In genomic region chr19:12610540-12611360, GRCh38 we compare ENCODE assay signal across 1 cellular context.
TF ChIP-seq lines count a peak whose summit lies in the region.

TSS of gene ZNF490 (minus strand) at chr19:12610813. CDS start at chr19:12610680, 133 bp downstream.
TSS of gene ZNF791 (plus strand) at chr19:12610920. CDS start at chr19:12611080, 160 bp downstream.

TF ChIP-seq in HepG2, 621 proteins besides CTCF, POLR2A, EP300 and RAD21 (continued from another document and continues in another):
- 0 out of 2 replicates have a peak, but pooled peaks have one; percentile 37 for TF ChIP-seq MIER2 (CRISPR knock-in tag; IDR thresholded peaks at IDR 0.05)
- peak; percentile 45; the same call in 1 of the 2 replicates for TF ChIP-seq AHR (CRISPR knock-in tag; IDR thresholded peaks at IDR 0.05)
- peak; percentile 62 for TF ChIP-seq YY1 (IDR thresholded peaks at IDR 0.05; ENCODE audit: insufficient read depth, insufficient replicate concordance, low read depth, low read length)
- TF ChIP-seq ZIK1 (CRISPR knock-in tag; IDR thresholded peaks at IDR 0.05; ENCODE audit: borderline replicate concordance, low read depth): 0 out of 2 replicates have a peak, but pooled peaks have one; percentile 88
- TF ChIP-seq NFYB (CRISPR knock-in tag; IDR thresholded peaks at IDR 0.05): peak; percentile 88
- peak; percentile 67; the same call in 1 of the 2 replicates for TF ChIP-seq ZNF691 (CRISPR knock-in tag; IDR thresholded peaks at IDR 0.05; ENCODE audit: borderline replicate concordance, low read depth)
- peak; percentile 90; the same call in 1 of the 2 replicates for TF ChIP-seq ZNF225 (CRISPR knock-in tag; IDR thresholded peaks at IDR 0.05)
- 0 out of 2 replicates have a peak, but pooled peaks have one; percentile 25 for TF ChIP-seq TOPORS (CRISPR knock-in tag; IDR thresholded peaks at IDR 0.05)
- TF ChIP-seq HHEX (CRISPR knock-in tag; IDR thresholded peaks at IDR 0.05): no peak
- no peak for TF ChIP-seq POLR2AphosphoS2 (IDR thresholded peaks at IDR 0.05; ENCODE audit: low read depth, low read length)
- TF ChIP-seq STAT5B (CRISPR knock-in tag; IDR thresholded peaks at IDR 0.05): no peak
- peak; percentile 84 for TF ChIP-seq IRF9 (CRISPR knock-in tag; IDR thresholded peaks at IDR 0.05; ENCODE audit: borderline replicate concordance)
- TF ChIP-seq CENPX (CRISPR knock-in tag; IDR thresholded peaks at IDR 0.05): no peak
- TF ChIP-seq NFE2L2 (IDR thresholded peaks at IDR 0.05; ENCODE audit: low read length): no peak
- 0 out of 2 replicates have a peak, but pooled peaks have one; percentile 46 for TF ChIP-seq ZSCAN25 (CRISPR knock-in tag; IDR thresholded peaks at IDR 0.05)
- no peak for TF ChIP-seq PRPF4 (IDR thresholded peaks at IDR 0.05; ENCODE audit: low read depth, low read length, poor library complexity, severe bottlenecking)
- no peak; the same call in 1 of the 2 replicates for TF ChIP-seq ZNF232 (CRISPR knock-in tag; IDR thresholded peaks at IDR 0.05; ENCODE audit: borderline replicate concordance)
- TF ChIP-seq TGIF2 (CRISPR knock-in tag; IDR thresholded peaks at IDR 0.05): peak; percentile 96
- TF ChIP-seq ZNF350 (CRISPR knock-in tag; IDR thresholded peaks at IDR 0.05; ENCODE audit: borderline replicate concordance, low read depth): peak; percentile 90
- no peak for TF ChIP-seq USF2 (IDR thresholded peaks at IDR 0.05; ENCODE audit: low read depth, low read length)
- TF ChIP-seq USF2 (CRISPR knock-in tag; IDR thresholded peaks at IDR 0.05; ENCODE audit: borderline replicate concordance): no peak
- TF ChIP-seq PLSCR1 (CRISPR knock-in tag; IDR thresholded peaks at IDR 0.05; ENCODE audit: borderline replicate concordance): no peak
- TF ChIP-seq ZZZ3 (CRISPR knock-in tag; IDR thresholded peaks at IDR 0.05; ENCODE audit: borderline replicate concordance): peak; percentile 19; the same call in 1 of the 2 replicates
- TF ChIP-seq KDM4B (CRISPR knock-in tag; IDR thresholded peaks at IDR 0.05): 0 out of 2 replicates have a peak, but pooled peaks have one; percentile 45
- TF ChIP-seq ZNF878 (CRISPR knock-in tag; IDR thresholded peaks at IDR 0.05): no peak
- TF ChIP-seq TEAD3 (CRISPR knock-in tag; optimal IDR thresholded peaks at IDR 0.05; ENCODE audit: borderline replicate concordance): peak; percentile 81
- TF ChIP-seq ZNF720 (CRISPR knock-in tag; IDR thresholded peaks at IDR 0.05): no peak
- peak; percentile 93 for TF ChIP-seq ATF1 (CRISPR knock-in tag; IDR thresholded peaks at IDR 0.05)
- peak; percentile 88; the same call in 1 of the 2 replicates for TF ChIP-seq ZNF280B (CRISPR knock-in tag; IDR thresholded peaks at IDR 0.05; ENCODE audit: borderline replicate concordance)
- 0 out of 2 replicates have a peak, but pooled peaks have one; percentile 52 for TF ChIP-seq ZNF124 (CRISPR knock-in tag; IDR thresholded peaks at IDR 0.05)
- peak; percentile 73; the same call in 1 of the 2 replicates for TF ChIP-seq RXRB (CRISPR knock-in tag; IDR thresholded peaks at IDR 0.05; ENCODE audit: borderline replicate concordance)
- TF ChIP-seq ZNF18 (CRISPR knock-in tag; IDR thresholded peaks at IDR 0.05; ENCODE audit: insufficient replicate concordance): no peak
- no peak for TF ChIP-seq NPAS2 (CRISPR knock-in tag; IDR thresholded peaks at IDR 0.05; ENCODE audit: borderline replicate concordance)
- TF ChIP-seq ZNF484 (CRISPR knock-in tag; IDR thresholded peaks at IDR 0.05; ENCODE audit: borderline replicate concordance, low read depth): no peak
- TF ChIP-seq ZBTB40 (IDR thresholded peaks at IDR 0.05): peak; percentile 89
- TF ChIP-seq ZBTB40 (CRISPR knock-in tag; IDR thresholded peaks at IDR 0.05): no peak
- peak; percentile 97 for TF ChIP-seq GMEB2 (CRISPR knock-in tag; IDR thresholded peaks at IDR 0.05; ENCODE audit: low read depth)
- TF ChIP-seq ZNF24 (IDR thresholded peaks at IDR 0.05): no peak
- TF ChIP-seq ZNF329 (CRISPR knock-in tag; IDR thresholded peaks at IDR 0.05; ENCODE audit: low read depth): peak; percentile 17; the same call in 1 of the 2 replicates
- TF ChIP-seq BRCA1 (CRISPR knock-in tag; IDR thresholded peaks at IDR 0.05): no peak; the same call in 1 of the 2 replicates
- TF ChIP-seq ATF5 (CRISPR knock-in tag; IDR thresholded peaks at IDR 0.05; ENCODE audit: low read depth): no peak
- TF ChIP-seq SETDB1 (CRISPR knock-in tag; IDR thresholded peaks at IDR 0.05; ENCODE audit: borderline replicate concordance): no peak
